In genomic region chr22:44622685-44623084, GRCh38 we compare ENCODE assay signal across 11 cellular contexts.
"Had no signal": no experiment of that assay in that cellular context is flagged by ENCODE, and none has a peak within 500 bp of the region (broad histone marks: within the 10 kb centered on the region; RNA-seq: fewer than 3 reads in every experiment).

No MANE protein-coding gene starts in this region.

- H3K9me3 Mint-ChIP-seq: activated CD4-positive, alpha-beta T cell treated with anti-CD3 and anti-CD28 coated beads, Interleukin-2, amount 10 ng/mL, durations not matched to agents 7 days and 5 days; activated naive CD4-positive, alpha-beta T cell treated with anti-CD3 and anti-CD28 coated beads for 36 hours; activated T-helper 17 cell treated with anti-CD3 and anti-CD28 coated beads, Interleukin-2, amount 50 U/mL, for 72 hours; endodermal cell; naive B cell had no signal

- H3K36me3 ChIP-seq: gastrocnemius medialis, stomach, upper lobe of right lung had no signal

- H3K27me3 ChIP-seq: testis had no signal

- H3K36me3 Mint-ChIP-seq: naive B cell had no signal

- DNase-seq: gastrocnemius medialis, naive B cell, stomach, upper lobe of right lung had no signal

- H3K4me3 ChIP-seq: gastrocnemius medialis, stomach, testis, upper lobe of right lung had no signal

- H3K27me3 Mint-ChIP-seq: activated T-helper 17 cell treated with anti-CD3 and anti-CD28 coated beads, Interleukin-2, amount 50 U/mL, for 72 hours had no signal

- H3K4me1 Mint-ChIP-seq: naive B cell had no signal

- H3K4me3 Mint-ChIP-seq: activated CD4-positive, alpha-beta T cell treated with anti-CD3 and anti-CD28 coated beads, Interleukin-2, amount 10 ng/mL, durations not matched to agents 7 days and 5 days; activated naive CD4-positive, alpha-beta T cell treated with anti-CD3 and anti-CD28 coated beads for 36 hours; activated T-helper 17 cell treated with anti-CD3 and anti-CD28 coated beads, Interleukin-2, amount 50 U/mL, for 72 hours; endodermal cell; naive B cell had no signal

- ATAC-seq: activated T-helper 17 cell treated with anti-CD3 and anti-CD28 coated beads, Interleukin-2, amount 50 U/mL, for 72 hours; gastrocnemius medialis; left lobe of liver; sciatic nerve; upper lobe of right lung had no signal

- H3K27ac Mint-ChIP-seq: activated CD4-positive, alpha-beta T cell treated with anti-CD3 and anti-CD28 coated beads, Interleukin-2, amount 10 ng/mL, durations not matched to agents 7 days and 5 days; activated naive CD4-positive, alpha-beta T cell treated with anti-CD3 and anti-CD28 coated beads for 36 hours; endodermal cell had no signal
